Comparison of ENCODE assay signal across 8 cellular contexts in genomic region chr2:127749537-127749936, GRCh38. TPM values are rescaled to one million over a fixed set of nuclear protein-coding genes. Genes with fewer than 3 reads are reported as not detected.
DNase-seq lines count a peak whose midpoint lies in the region; ATAC-seq and TF ChIP-seq lines count a peak whose summit lies in the region.
"Not testable (repeated sequence)": the region's sequence is repeated elsewhere in the genome, so short reads cannot be mapped to it uniquely, and the experiment has no call there.

No MANE protein-coding gene starts in this region.

- DNase-seq in AG20443 (ENCODE audit: low spot score) (peak; percentile 57), SIG-M5 (lab: John Stamatoyannopoulos, UW) (peak; percentile 11), MCF 10A (ENCODE audit: unreplicated experiment) (peak; percentile 15)
- DNase-seq in lower lobe of right lung: not testable (repeated sequence)

- peak overlapping the region; percentile 12 for H3K27ac Mint-ChIP-seq in MCF 10A (ENCODE audit: low read depth, unreplicated experiment)

- intact Hi-C loops in MCF 10A (cut with micrococcal nuclease); lower lobe of right lung (cut with DNase I): not testable (repeated sequence)

- POLR2A ChIA-PET in MCF 10A (lab: Yijun Ruan, JAX): interaction anchor here (0.6 kb wide), 1 partner anchor 254 kb away, joined by 3 read pairs; no protein-coding TSS in a partner anchor

- not testable (repeated sequence) for H3K9me3 ChIP-seq in lower lobe of right lung

- H3K4me1 ChIP-seq in lower lobe of right lung: not testable (repeated sequence)

- not testable (repeated sequence) for H3K4me1 Mint-ChIP-seq in MCF 10A (ENCODE audit: insufficient read depth, unreplicated experiment)

- H3K36me3 Mint-ChIP-seq in MCF 10A (ENCODE audit: insufficient read depth, unreplicated experiment): peaks cover 56% of the 10 kb centered on the region

- H3K4me3 Mint-ChIP-seq in MCF 10A (ENCODE audit: unreplicated experiment): not testable (repeated sequence)

- not testable (repeated sequence) for H3K27me3 Mint-ChIP-seq in MCF 10A (ENCODE audit: insufficient read depth, unreplicated experiment)

- not testable (repeated sequence) for H3K4me3 ChIP-seq in lower lobe of right lung

- not testable (repeated sequence) for BruUV-seq in MCF 10A (replicated peaks; lab: Mats Ljungman, UMichigan)

- H3K27ac ChIP-seq in lower lobe of right lung: not testable (repeated sequence)

- H3K27me3 ChIP-seq in lower lobe of right lung (ENCODE audit: low read depth): not testable (repeated sequence)

- not testable (repeated sequence) for TF ChIP-seq CTCF in MCF 10A (IDR thresholded peaks at IDR 0.05; ENCODE audit: unreplicated experiment); lower lobe of right lung (IDR thresholded peaks at IDR 0.05)

- H3K9me3 Mint-ChIP-seq in MCF 10A (ENCODE audit: unreplicated experiment): not testable (repeated sequence)

- ATAC-seq in GM18867 (IDR thresholded peaks at IDR 0.05; ENCODE audit: unreplicated experiment) (peak; percentile 95), GM21447 (IDR thresholded peaks at IDR 0.05; ENCODE audit: unreplicated experiment) (peak; percentile 99), HG02970 (IDR thresholded peaks at IDR 0.05; ENCODE audit: low FRiP score, unreplicated experiment) (peak; percentile 90), HG03565 (IDR thresholded peaks at IDR 0.05; ENCODE audit: unreplicated experiment) (peak; percentile 96), lower lobe of right lung (peak; percentile 79 to 89)

- CTCF ChIA-PET in MCF 10A (lab: Yijun Ruan, JAX): interaction anchor here (1.0 kb wide), 1 partner anchor 11 kb away, joined by 3 read pairs; no protein-coding TSS in a partner anchor

- peaks cover 19% of the 10 kb centered on the region for H3K36me3 ChIP-seq in lower lobe of right lung

RNA-seq across cellular contexts. Expression of gene SFT2D3, which starts 48.2 kb away (rescaled TPM):
- total RNA-seq in MCF 10A (2022): 3.6 and 4.1 TPM in 2 replicates
- total RNA-seq in lower lobe of right lung: 7.4 TPM
